In genomic region chr1:29381426-29381825, GRCh38 we compare ENCODE assay signal across 7 cellular contexts.
"Had no signal": no experiment of that assay in that cellular context is flagged by ENCODE, and none has a peak within 500 bp of the region (broad histone marks: within the 10 kb centered on the region; RNA-seq: fewer than 3 reads in every experiment).

No MANE protein-coding gene starts in this region.

- H3K27ac Mint-ChIP-seq: GM23338, H9 had no signal

- DNase-seq: H9, HCEC 1CT, IMR-90 had no signal

- H3K4me2 ChIP-seq: GM23338 had no signal

- H3K4me3 ChIP-seq: GM23338 had no signal

- FAIRE-seq: H1, H54, HTR-8/SVneo had no signal

- ATAC-seq: GM23338 had no signal

- H2AFZ ChIP-seq: GM23338 had no signal

- H3K4me3 Mint-ChIP-seq: GM23338, H9 had no signal
